ENCODE assay signal across 11 cellular contexts in genomic region chr1:13225675-13226204, GRCh38. TPM values are rescaled to one million over a fixed set of nuclear protein-coding genes. Genes with fewer than 3 reads are reported as not detected.
DNase-seq lines count a peak whose midpoint lies in the region; ATAC-seq and TF ChIP-seq lines count a peak whose summit lies in the region.
"Not testable (repeated sequence)": the region's sequence is repeated elsewhere in the genome, so short reads cannot be mapped to it uniquely, and the experiment has no call there.
"Had no signal": no experiment of that assay in that cellular context is flagged by ENCODE, and none has a peak within 500 bp of the region (broad histone marks: within the 10 kb centered on the region; RNA-seq: fewer than 3 reads in every experiment).

TSS of gene PRAMEF18 (minus strand) at chr1:13226154. CDS start at chr1:13226106, 48 bp downstream.

- not testable (repeated sequence) for H3K4me3 Mint-ChIP-seq in activated CD8-positive, alpha-beta T cell treated with anti-CD3 and anti-CD28 coated beads, Interleukin-2, amount 10 ng/mL, durations not matched to agents 7 days and 5 days

- H3K27me3 Mint-ChIP-seq in activated CD8-positive, alpha-beta T cell treated with anti-CD3 and anti-CD28 coated beads, Interleukin-2, amount 10 ng/mL, durations not matched to agents 7 days and 5 days (ENCODE audit: low read depth) = not testable (repeated sequence)

- H3K27me3 ChIP-seq in right atrium auricular region; lower lobe of right lung (ENCODE audit: low read depth): not testable (repeated sequence)

- H3K27ac ChIP-seq in right atrium auricular region, lower lobe of right lung: not testable (repeated sequence)

- H3K36me3 ChIP-seq in right atrium auricular region, lower lobe of right lung: not testable (repeated sequence)

- not testable (repeated sequence) for H3K4me3 ChIP-seq in right atrium auricular region, lower lobe of right lung

- not testable (repeated sequence) for TF ChIP-seq CTCF in right atrium auricular region (IDR thresholded peaks at IDR 0.05); lower lobe of right lung (IDR thresholded peaks at IDR 0.05)

- not testable (repeated sequence) for H3K36me3 Mint-ChIP-seq in activated CD8-positive, alpha-beta T cell treated with anti-CD3 and anti-CD28 coated beads, Interleukin-2, amount 10 ng/mL, durations not matched to agents 7 days and 5 days (ENCODE audit: low read depth); activated naive CD4-positive, alpha-beta T cell treated with anti-CD3 and anti-CD28 coated beads, Interleukin-2, amount 50 U/mL, for 72 hours

- POLR2A ChIA-PET in activated CD8-positive, alpha-beta T cell treated with anti-CD3 and anti-CD28 coated beads, Interleukin-2, amount 10 ng/mL, durations not matched to agents 7 days and 5 days (lab: Charles Lee) = not testable (repeated sequence)

- H3K4me1 Mint-ChIP-seq in activated CD8-positive, alpha-beta T cell treated with anti-CD3 and anti-CD28 coated beads, Interleukin-2, amount 10 ng/mL, durations not matched to agents 7 days and 5 days (ENCODE audit: low read depth) = not testable (repeated sequence)

- not testable (repeated sequence) for H3K4me1 ChIP-seq in right atrium auricular region, lower lobe of right lung

- H3K9me3 ChIP-seq in right atrium auricular region, lower lobe of right lung: not testable (repeated sequence)

- CTCF ChIA-PET in activated CD8-positive, alpha-beta T cell treated with anti-CD3 and anti-CD28 coated beads, Interleukin-2, amount 10 ng/mL, durations not matched to agents 7 days and 5 days (lab: Charles Lee) = not testable (repeated sequence)

- ATAC-seq in activated CD8-positive, alpha-beta T cell treated with anti-CD3 and anti-CD28 coated beads, Interleukin-2, amount 10 ng/mL, durations not matched to agents 7 days and 5 days; activated naive CD4-positive, alpha-beta T cell treated with anti-CD3 and anti-CD28 coated beads, Interleukin-2, amount 50 U/mL, for 72 hours: not testable (repeated sequence)
- ATAC-seq in lower lobe of right lung = peak; percentile 21 to 36
- peak; percentile 10 for ATAC-seq in stimulated activated naive CD8-positive, alpha-beta T cell treated with anti-CD3 and anti-CD28 coated beads, Interleukin-15, Interleukin-2, amounts not matched to agents 100 U/mL and 50 U/mL, for 24 hours

- not testable (repeated sequence) for H3K9me3 Mint-ChIP-seq in activated CD8-positive, alpha-beta T cell treated with anti-CD3 and anti-CD28 coated beads, Interleukin-2, amount 10 ng/mL, durations not matched to agents 7 days and 5 days (ENCODE audit: insufficient read depth); activated naive CD4-positive, alpha-beta T cell treated with anti-CD3 and anti-CD28 coated beads, Interleukin-2, amount 50 U/mL, for 72 hours

- H3K27ac Mint-ChIP-seq in activated CD8-positive, alpha-beta T cell treated with anti-CD3 and anti-CD28 coated beads, Interleukin-2, amount 10 ng/mL, durations not matched to agents 7 days and 5 days; activated naive CD4-positive, alpha-beta T cell treated with anti-CD3 and anti-CD28 coated beads, Interleukin-2, amount 50 U/mL, for 72 hours: not testable (repeated sequence)

- intact Hi-C loops in lower lobe of right lung (cut with DNase I); posterior vena cava (cut with DNase I): not testable (repeated sequence)

- peak; percentile 2 for DNase-seq in activated CD8-positive, alpha-beta T cell treated with anti-CD3 and anti-CD28 coated beads, Interleukin-2, amount 10 ng/mL, durations not matched to agents 7 days and 5 days
- DNase-seq in activated naive CD4-positive, alpha-beta T cell treated with anti-CD3 and anti-CD28 coated beads, Interleukin-2, amount 50 U/mL, for 72 hours (ENCODE audit: low spot score in 2 of 2) = peak; percentile 1 to 45
- DNase-seq in right atrium auricular region (ENCODE audit: low spot score) (peak; percentile 48), posterior vena cava (ENCODE audit: low spot score) (peak; percentile 51), ureter (ENCODE audit: low spot score) (peak; percentile 32)
- DNase-seq in lower lobe of right lung; stimulated activated naive CD8-positive, alpha-beta T cell treated with anti-CD3 and anti-CD28 coated beads, Interleukin-15, Interleukin-2, amounts not matched to agents 100 U/mL and 50 U/mL, for 24 hours: not testable (repeated sequence)

RNA-seq across cellular contexts. Expression of gene PRAMEF18, which starts in this region (rescaled TPM):
- not detected for total RNA-seq in activated CD8-positive, alpha-beta T cell treated with anti-CD3 and anti-CD28 coated beads, Interleukin-2, amount 10 ng/mL, durations not matched to agents 7 days and 5 days
- total RNA-seq in activated naive CD4-positive, alpha-beta T cell treated with anti-CD3 and anti-CD28 coated beads, Interleukin-2, amount 50 U/mL, for 72 hours = not detected
- total RNA-seq in right atrium auricular region (not detected), lower lobe of right lung (not detected), posterior vena cava (not detected), ureter (not detected)
- total RNA-seq: Caco-2; CD8-positive, alpha-beta memory T cell; GM23338; H7 had no signal

Comparison
In these comparisons a context has a peak if more than half of its experiments do, and no peak if none do; other contexts are left out.
1. Peak in DNase-seq in activated CD8-positive, alpha-beta T cell treated with anti-CD3 and anti-CD28 coated beads, Interleukin-2, amount 10 ng/mL, durations not matched to agents 7 days and 5 days; RNA of the gene not detected or under 1 TPM.
2. Peak in DNase-seq in activated naive CD4-positive, alpha-beta T cell treated with anti-CD3 and anti-CD28 coated beads, Interleukin-2, amount 50 U/mL, for 72 hours; RNA of the gene not detected or under 1 TPM.
3. Peak in DNase-seq in right atrium auricular region; RNA of the gene not detected or under 1 TPM.
4. Peak in ATAC-seq in lower lobe of right lung; RNA of the gene not detected or under 1 TPM.
5. Peak in DNase-seq in posterior vena cava; RNA of the gene not detected or under 1 TPM.
6. Peak in DNase-seq in ureter; RNA of the gene not detected or under 1 TPM.